33 cellular contexts compared by ENCODE assay signal in the genomic region with DNA sequence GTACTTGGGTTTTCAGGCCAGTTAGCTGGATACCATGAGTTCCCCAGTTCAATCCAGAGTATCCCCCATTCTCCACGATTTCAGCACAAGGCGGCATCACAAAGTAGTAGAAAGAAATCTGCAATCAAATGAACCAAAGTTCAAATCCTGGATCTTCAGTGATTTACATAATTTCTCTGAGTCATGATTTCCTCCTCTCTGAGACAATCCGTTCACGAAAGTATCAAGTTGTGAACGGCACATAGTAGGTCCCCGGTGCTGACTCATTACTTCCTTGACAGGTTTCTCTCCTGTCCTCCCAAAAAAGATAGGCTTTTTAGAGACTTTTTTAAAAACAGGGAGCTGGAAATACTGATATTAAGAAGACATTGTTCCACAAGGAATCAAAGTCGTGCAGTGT.
DNase-seq lines count a peak whose midpoint lies in the region; ATAC-seq and TF ChIP-seq lines count a peak whose summit lies in the region.
"Had no signal": no experiment of that assay in that cellular context is flagged by ENCODE, and none has a peak within 500 bp of the region (broad histone marks: within the 10 kb centered on the region; RNA-seq: fewer than 3 reads in every experiment).

No MANE protein-coding gene starts in this region.

- H3K4me3 Mint-ChIP-seq in activated CD4-positive, alpha-beta memory T cell treated with anti-CD3 and anti-CD28 coated beads for 36 hours = no peak overlapping the region
- no peak overlapping the region for H3K4me3 Mint-ChIP-seq in activated CD4-positive, alpha-beta memory T cell treated with anti-CD3 and anti-CD28 coated beads, Interleukin-2, amount 10 ng/mL, durations not matched to agents 7 days and 5 days
- no peak overlapping the region for H3K4me3 Mint-ChIP-seq in progenitor cell of endocrine pancreas (ENCODE audit: low read depth)
- H3K4me3 Mint-ChIP-seq: CD4-positive, alpha-beta memory T cell; effector memory CD8-positive, alpha-beta T cell; natural killer cell; stimulated activated memory B cell treated with anti-CD40 and anti-IgM and Interleukin-4, amounts not matched to agents 10 μg/mL and 1 μg/mL and 100 μg/mL, for 72 hours had no signal

- H3K9me3 ChIP-seq in PC-3 (ENCODE audit: low read length) (no peaks in the 10 kb centered on the region), testis (no peaks in the 10 kb centered on the region), upper lobe of right lung (no peaks in the 10 kb centered on the region)
- H3K9me3 ChIP-seq: A549, breast epithelium, pancreas, SJCRH30, thoracic aorta, uterus had no signal

- DNase-seq in activated CD4-positive, alpha-beta memory T cell treated with anti-CD3 and anti-CD28 coated beads for 36 hours = peak; percentile 49
- DNase-seq in activated CD4-positive, alpha-beta memory T cell treated with anti-CD3 and anti-CD28 coated beads, Interleukin-2, amount 10 ng/mL, durations not matched to agents 7 days and 5 days = no peak
- peak; percentile 8 for DNase-seq in PC-3
- DNase-seq in choroid plexus epithelial cell (ENCODE audit: low read depth) = peak; percentile 31
- DNase-seq in progenitor cell of endocrine pancreas (ENCODE audit: low spot score, unreplicated experiment) = no peak
- DNase-seq in testis = no peak
- no peak for DNase-seq in A172 (ENCODE audit: low spot score)
- no peak for DNase-seq in upper lobe of right lung
- DNase-seq: activated CD8-positive, alpha-beta memory T cell treated with anti-CD3 and anti-CD28 coated beads for 24 hours; activated naive CD4-positive, alpha-beta T cell; activated T-cell treated with anti-CD3 and anti-CD28 coated beads, Interleukin-2, amount 50 U/mL, for 1 hour; amniotic stem cell; CD4-positive, alpha-beta memory T cell; effector memory CD8-positive, alpha-beta T cell; EL; foreskin fibroblast; head of caudate nucleus; Kasumi-1; kidney; natural killer cell; NCI-H510A; pancreas; PC-9; right cardiac atrium; SJCRH30; stimulated activated CD4-positive, alpha-beta T cell treated with anti-CD3 and anti-CD28 coated beads, Interleukin-12 subunit alpha, Interleukin-12 subunit beta, amount 100 ng/mL, for 4 hours; stimulated activated CD4-positive, alpha-beta T cell treated with anti-CD3 and anti-CD28 coated beads, Interleukin-4, amount 100 ng/mL, for 4 hours; uterus had no signal

- no peaks in the 10 kb centered on the region for H3F3A ChIP-seq in PC-3 (ENCODE audit: low read length, unreplicated experiment)

- POLR2A ChIA-PET in activated CD4-positive, alpha-beta memory T cell treated with anti-CD3 and anti-CD28 coated beads for 36 hours (lab: Charles Lee) = no interaction called here
- POLR2A ChIA-PET in activated CD4-positive, alpha-beta memory T cell treated with anti-CD3 and anti-CD28 coated beads, Interleukin-2, amount 10 ng/mL, durations not matched to agents 7 days and 5 days (lab: Charles Lee) = no interaction called here
- POLR2A ChIA-PET in PC-3 (lab: Charles Lee; ENCODE audit: unreplicated experiment) = no interaction called here

- peaks cover 19% of the 10 kb centered on the region for H3K4me1 Mint-ChIP-seq in activated CD4-positive, alpha-beta memory T cell treated with anti-CD3 and anti-CD28 coated beads for 36 hours (ENCODE audit: low read depth)
- H3K4me1 Mint-ChIP-seq in activated CD4-positive, alpha-beta memory T cell treated with anti-CD3 and anti-CD28 coated beads, Interleukin-2, amount 10 ng/mL, durations not matched to agents 7 days and 5 days = peaks cover 7% of the 10 kb centered on the region
- peaks cover 42% of the 10 kb centered on the region for H3K4me1 Mint-ChIP-seq in progenitor cell of endocrine pancreas (ENCODE audit: low read depth)
- H3K4me1 Mint-ChIP-seq: natural killer cell had no signal

- H4K20me1 ChIP-seq in PC-3 (ENCODE audit: low read length) = no peaks in the 10 kb centered on the region

- intact Hi-C loops in activated CD4-positive, alpha-beta memory T cell treated with anti-CD3 and anti-CD28 coated beads for 36 hours (cut with micrococcal nuclease) = loop anchor here (5.0 kb wide), 1 partner anchor 70 kb away; a partner anchor contains a TSS
- intact Hi-C loops in PC-3 (cut with micrococcal nuclease) (no loop called here), testis (cut with DNase I; ENCODE audit: low total_unique reads) (no loop called here), upper lobe of right lung (cut with DNase I) (no loop called here)

- BruUV-seq in PC-3 (replicated peaks; lab: Mats Ljungman, UMichigan) = no TSS peak

- TF ChIP-seq POLR2A in testis (IDR thresholded peaks at IDR 0.05) = no peak

- peaks cover 9% of the 10 kb centered on the region for H3K27me3 Mint-ChIP-seq in activated CD4-positive, alpha-beta memory T cell treated with anti-CD3 and anti-CD28 coated beads for 36 hours
- peaks cover 23% of the 10 kb centered on the region for H3K27me3 Mint-ChIP-seq in activated CD4-positive, alpha-beta memory T cell treated with anti-CD3 and anti-CD28 coated beads, Interleukin-2, amount 10 ng/mL, durations not matched to agents 7 days and 5 days
- no peaks in the 10 kb centered on the region for H3K27me3 Mint-ChIP-seq in progenitor cell of endocrine pancreas

- no peaks in the 10 kb centered on the region for H3K9me3 Mint-ChIP-seq in activated CD4-positive, alpha-beta memory T cell treated with anti-CD3 and anti-CD28 coated beads for 36 hours
- no peaks in the 10 kb centered on the region for H3K9me3 Mint-ChIP-seq in activated CD4-positive, alpha-beta memory T cell treated with anti-CD3 and anti-CD28 coated beads, Interleukin-2, amount 10 ng/mL, durations not matched to agents 7 days and 5 days
- H3K9me3 Mint-ChIP-seq in progenitor cell of endocrine pancreas (ENCODE audit: low read depth) = no peaks in the 10 kb centered on the region
- H3K9me3 Mint-ChIP-seq: effector memory CD8-positive, alpha-beta T cell; natural killer cell; stimulated activated memory B cell treated with anti-CD40 and anti-IgM and Interleukin-4, amounts not matched to agents 10 μg/mL and 1 μg/mL and 100 μg/mL, for 72 hours had no signal

- WGBS in testis, 2 donors = 79 to 80% methylated on average over 7 of the region's 7 CpGs

- H3K27ac Mint-ChIP-seq in activated CD4-positive, alpha-beta memory T cell treated with anti-CD3 and anti-CD28 coated beads for 36 hours = no peak overlapping the region
- H3K27ac Mint-ChIP-seq in activated CD4-positive, alpha-beta memory T cell treated with anti-CD3 and anti-CD28 coated beads, Interleukin-2, amount 10 ng/mL, durations not matched to agents 7 days and 5 days = no peak overlapping the region
- peak overlapping the region; percentile 65 for H3K27ac Mint-ChIP-seq in progenitor cell of endocrine pancreas
- H3K27ac Mint-ChIP-seq: CD4-positive, alpha-beta memory T cell; effector memory CD8-positive, alpha-beta T cell; natural killer cell; stimulated activated memory B cell treated with anti-CD40 and anti-IgM and Interleukin-4, amounts not matched to agents 10 μg/mL and 1 μg/mL and 100 μg/mL, for 72 hours had no signal

- no peak overlapping the region for H2AFZ ChIP-seq in PC-3 (ENCODE audit: low read length)
- H2AFZ ChIP-seq: PC-9 had no signal

- no peaks in the 10 kb centered on the region for H3K27me3 ChIP-seq in PC-3 (ENCODE audit: low read length)
- no peaks in the 10 kb centered on the region for H3K27me3 ChIP-seq in testis
- no peaks in the 10 kb centered on the region for H3K27me3 ChIP-seq in upper lobe of right lung
- H3K27me3 ChIP-seq: breast epithelium, pancreas, SJCRH30, uterus had no signal

- H3K4me3 ChIP-seq in PC-3 (ENCODE audit: low read length) (no peak overlapping the region), choroid plexus epithelial cell (ENCODE audit: low read depth, low read length) (no peak overlapping the region), testis (no peak overlapping the region), upper lobe of right lung (no peak overlapping the region)
- H3K4me3 ChIP-seq: A549, breast epithelium, pancreas, PC-9, SJCRH30, thoracic aorta, uterus had no signal

- CTCF ChIA-PET in activated CD4-positive, alpha-beta memory T cell treated with anti-CD3 and anti-CD28 coated beads for 36 hours (lab: Charles Lee) = interaction anchor here (0.6 kb wide), 1 partner anchor 39 kb away, joined by 3 read pairs; no protein-coding TSS in a partner anchor
- CTCF ChIA-PET in activated CD4-positive, alpha-beta memory T cell treated with anti-CD3 and anti-CD28 coated beads, Interleukin-2, amount 10 ng/mL, durations not matched to agents 7 days and 5 days (lab: Charles Lee) = interaction anchor here (0.6 kb wide), 1 partner anchor 13 kb away, joined by 3 read pairs; no protein-coding TSS in a partner anchor
- CTCF ChIA-PET in PC-3 (lab: Charles Lee) = no interaction called here

- no peak overlapping the region for H3K4me2 ChIP-seq in PC-3 (ENCODE audit: low read length)
- H3K4me2 ChIP-seq: A549, PC-9 had no signal

- H3K36me3 Mint-ChIP-seq in activated CD4-positive, alpha-beta memory T cell treated with anti-CD3 and anti-CD28 coated beads for 36 hours = no peaks in the 10 kb centered on the region
- no peaks in the 10 kb centered on the region for H3K36me3 Mint-ChIP-seq in activated CD4-positive, alpha-beta memory T cell treated with anti-CD3 and anti-CD28 coated beads, Interleukin-2, amount 10 ng/mL, durations not matched to agents 7 days and 5 days (ENCODE audit: low read depth)
- peaks cover 1% of the 10 kb centered on the region for H3K36me3 Mint-ChIP-seq in progenitor cell of endocrine pancreas (ENCODE audit: insufficient read depth)
- H3K36me3 Mint-ChIP-seq: CD4-positive, alpha-beta memory T cell; natural killer cell; stimulated activated memory B cell treated with anti-CD40 and anti-IgM and Interleukin-4, amounts not matched to agents 10 μg/mL and 1 μg/mL and 100 μg/mL, for 72 hours had no signal

- ATAC-seq in PC-3 (no peak), upper lobe of right lung (no peak)
- ATAC-seq: A549; effector memory CD8-positive, alpha-beta T cell; esophagus mucosa; natural killer cell; pancreas; right cardiac atrium; stimulated activated memory B cell treated with anti-CD40 and anti-IgM and Interleukin-4, amounts not matched to agents 10 μg/mL and 1 μg/mL and 100 μg/mL, for 72 hours had no signal

- H3K27ac ChIP-seq in PC-3 (ENCODE audit: low read length) = no peak overlapping the region
- no peak overlapping the region for H3K27ac ChIP-seq in testis
- H3K27ac ChIP-seq in upper lobe of right lung = no peak overlapping the region
- H3K27ac ChIP-seq: A549, breast epithelium, PC-9, thoracic aorta, uterus had no signal

- H3K9me2 ChIP-seq in PC-3 (replicated peaks; ENCODE audit: low read length) = no peaks in the 10 kb centered on the region

- no peak overlapping the region for H3K9ac ChIP-seq in PC-3 (ENCODE audit: low read length)

- H3K4me1 ChIP-seq in PC-3 (ENCODE audit: insufficient read depth, low read length) (peaks cover 11% of the 10 kb centered on the region), testis (peaks cover 34% of the 10 kb centered on the region), upper lobe of right lung (peaks cover 31% of the 10 kb centered on the region)

- no peaks in the 10 kb centered on the region for H3K79me2 ChIP-seq in PC-3 (ENCODE audit: low read length)

- TF ChIP-seq CTCF in PC-3 (conservative IDR thresholded peaks at IDR 0.05; ENCODE audit: low read depth, low read length) (no peak), choroid plexus epithelial cell (conservative IDR thresholded peaks at IDR 0.05; ENCODE audit: low read depth, low read length) (no peak), progenitor cell of endocrine pancreas (IDR thresholded peaks at IDR 0.05; ENCODE audit: unreplicated experiment) (no peak), testis (IDR thresholded peaks at IDR 0.05) (no peak), upper lobe of right lung (IDR thresholded peaks at IDR 0.05) (no peak)

- no peaks in the 10 kb centered on the region for H3K36me3 ChIP-seq in PC-3 (ENCODE audit: low read depth, low read length)
- H3K36me3 ChIP-seq in testis (ENCODE audit: low read depth, missing control alignments) = no peaks in the 10 kb centered on the region
- no peaks in the 10 kb centered on the region for H3K36me3 ChIP-seq in upper lobe of right lung
- H3K36me3 ChIP-seq: breast epithelium, pancreas, SJCRH30, thoracic aorta, uterus had no signal

Comparison
In these comparisons a context has a peak if more than half of its experiments do, and no peak if none do; other contexts are left out.
1. DNase-seq: peak in activated CD4-positive, alpha-beta memory T cell treated with anti-CD3 and anti-CD28 coated beads for 36 hours (single experiment), PC-3 (single experiment) and choroid plexus epithelial cell (single experiment); none in activated CD4-positive, alpha-beta memory T cell treated with anti-CD3 and anti-CD28 coated beads, Interleukin-2, amount 10 ng/mL, durations not matched to agents 7 days and 5 days (single experiment), progenitor cell of endocrine pancreas (single experiment), testis (single experiment), A172 (single experiment) and upper lobe of right lung (single experiment).